ENCODE assay signal across 8 cellular contexts in the genomic region with DNA sequence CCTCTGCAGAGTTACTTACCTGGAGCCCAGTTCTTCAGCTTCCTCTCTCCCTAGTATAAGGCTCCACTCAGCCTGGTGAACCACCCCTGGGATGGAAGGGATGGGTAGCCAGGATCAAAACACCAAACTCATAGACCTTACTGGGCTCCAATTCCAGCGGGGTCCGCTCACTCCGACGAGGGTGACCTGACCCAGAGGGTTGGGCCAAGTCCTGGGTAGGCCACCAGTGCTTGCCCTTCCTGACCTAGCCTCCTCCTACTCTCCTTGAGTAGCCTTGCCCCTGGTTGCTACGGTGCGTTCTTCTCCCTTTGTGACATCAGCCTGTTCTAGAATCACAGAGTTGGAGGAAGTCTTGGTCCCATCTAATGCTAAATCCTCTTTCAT. TPM values are rescaled to one million over a fixed set of nuclear protein-coding genes. Genes with fewer than 3 reads are reported as not detected.
DNase-seq lines count a peak whose midpoint lies in the region; ATAC-seq and TF ChIP-seq lines count a peak whose summit lies in the region.

No MANE protein-coding gene starts in this region.

- H3K27ac ChIP-seq in stomach: peak overlapping the region; percentile 16 to 79 (median 72)

- no peak for TF ChIP-seq POLR2A in stomach (IDR thresholded peaks at IDR 0.05)

- TF ChIP-seq EP300 in stomach (IDR thresholded peaks at IDR 0.05): no peak

- H3K9ac ChIP-seq in iPS-15b (ENCODE audit: low read depth, low read length): no peak overlapping the region

- H3K36me3 ChIP-seq in iPS-15b (ENCODE audit: control insufficient read depth, insufficient read depth, low read length): no peaks in the 10 kb centered on the region
- no peaks in the 10 kb centered on the region for H3K36me3 ChIP-seq in stomach

- no peak for TF ChIP-seq CTCF in WTC11 (IDR thresholded peaks at IDR 0.05)
- no peak for TF ChIP-seq CTCF in stomach (IDR thresholded peaks at IDR 0.05)

- no peaks in the 10 kb centered on the region for H3K4me1 ChIP-seq in iPS-15b (ENCODE audit: control insufficient read depth, insufficient read depth, low read length)
- H3K4me1 ChIP-seq in stomach: peaks cover 0 to 17% (median 14%) of the 10 kb centered on the region in 4 donors

- peaks cover 21% of the 10 kb centered on the region for H3K36me3 Mint-ChIP-seq in activated CD4-positive, alpha-beta T cell treated with anti-CD3 and anti-CD28 coated beads for 36 hours (ENCODE audit: low read depth)
- no peaks in the 10 kb centered on the region for H3K36me3 Mint-ChIP-seq in WTC11

- H3K27ac Mint-ChIP-seq in activated CD4-positive, alpha-beta T cell treated with anti-CD3 and anti-CD28 coated beads for 36 hours: peak overlapping the region; percentile 96
- H3K27ac Mint-ChIP-seq in WTC11: no peak overlapping the region

- H3K9me3 ChIP-seq in iPS-15b (ENCODE audit: control insufficient read depth, insufficient read depth, low read length) (no peaks in the 10 kb centered on the region), stomach (no peaks in the 10 kb centered on the region)

- peaks cover 66% of the 10 kb centered on the region for H3K4me1 Mint-ChIP-seq in activated CD4-positive, alpha-beta T cell treated with anti-CD3 and anti-CD28 coated beads for 36 hours
- H3K4me1 Mint-ChIP-seq in WTC11: peaks cover 8% of the 10 kb centered on the region

- H3K9me3 Mint-ChIP-seq in activated CD4-positive, alpha-beta T cell treated with anti-CD3 and anti-CD28 coated beads for 36 hours (ENCODE audit: low read depth): no peaks in the 10 kb centered on the region
- H3K9me3 Mint-ChIP-seq in WTC11: no peaks in the 10 kb centered on the region

- ATAC-seq in activated CD4-positive, alpha-beta T cell treated with anti-CD3 and anti-CD28 coated beads for 36 hours: peak; percentile 16
- ATAC-seq in WTC11 (peak; percentile 51), HG02852 (IDR thresholded peaks at IDR 0.05; ENCODE audit: unreplicated experiment) (no peak)

- H3K27me3 Mint-ChIP-seq in activated CD4-positive, alpha-beta T cell treated with anti-CD3 and anti-CD28 coated beads for 36 hours: no peaks in the 10 kb centered on the region
- H3K27me3 Mint-ChIP-seq in WTC11 (ENCODE audit: low read depth): peaks cover 17% of the 10 kb centered on the region

- peak overlapping the region; percentile 93 for H3K4me3 Mint-ChIP-seq in activated CD4-positive, alpha-beta T cell treated with anti-CD3 and anti-CD28 coated beads for 36 hours
- H3K4me3 Mint-ChIP-seq in WTC11: peak overlapping the region; percentile 74

- H3K27me3 ChIP-seq in iPS-15b (ENCODE audit: control insufficient read depth, insufficient read depth, low read length): peaks cover 21% of the 10 kb centered on the region
- H3K27me3 ChIP-seq in stomach: no peaks in the 10 kb centered on the region

- WGBS in stomach, 5 donors: 83 to 91% (median 85%) methylated on average over 6 of the region's 6 CpGs

- peak overlapping the region; percentile 84 for H3K4me3 ChIP-seq in iPS-15b (ENCODE audit: low read depth, low read length)
- peak overlapping the region in 3 of 4 donors; percentile 47 to 63 (median 55) for H3K4me3 ChIP-seq in stomach

- DNase-seq in activated CD4-positive, alpha-beta T cell treated with anti-CD3 and anti-CD28 coated beads for 36 hours: peak; percentile 34
- DNase-seq in activated CD4-positive, alpha-beta T cell treated with anti-CD3 and anti-CD28 coated beads, Interleukin-2, amount 50 U/mL, for 1 hour: no peak
- DNase-seq in WTC11 (ENCODE audit: low spot score) (peak; percentile 19), stomach (no peak), AG08396 (ENCODE audit: low spot score) (no peak), occipital lobe (lab: John Stamatoyannopoulos, UW) (no peak)

- intact Hi-C loops in activated CD4-positive, alpha-beta T cell treated with anti-CD3 and anti-CD28 coated beads for 36 hours (cut with DNase I, micrococcal nuclease): loop anchor here (1.0 to 5.0 kb wide), 8 partner anchors 29 to 526 kb away; partner anchors contain the start of gene STAT1 (in 1 of the 2)
- intact Hi-C loops in stomach (cut with DNase I; ENCODE audit: low total_unique reads): no loop called here

- CTCF ChIA-PET in activated CD4-positive, alpha-beta T cell treated with anti-CD3 and anti-CD28 coated beads for 36 hours (lab: Charles Lee): interaction anchor here (1.2 to 10.3 kb wide), 6 partner anchors 14 to 370 kb away, joined by 3 to 90 read pairs (median 8); no protein-coding TSS in a partner anchor
- CTCF ChIA-PET in WTC11 (lab: Charles Lee): interaction anchor here (2.0 kb wide), 1 partner anchor 100 kb away, joined by 21 read pairs; no protein-coding TSS in a partner anchor

- POLR2A ChIA-PET in activated CD4-positive, alpha-beta T cell treated with anti-CD3 and anti-CD28 coated beads for 36 hours (lab: Charles Lee): interaction anchor here (0.7 to 1.3 kb wide), 3 partner anchors 25 to 80 kb away, joined by 3 to 9 read pairs (median 5); no protein-coding TSS in a partner anchor
- POLR2A ChIA-PET in WTC11 (lab: Charles Lee): interaction anchor here (1.1 kb wide), 1 partner anchor 95 kb away, joined by 4 read pairs; no protein-coding TSS in a partner anchor

TF ChIP-seq in WTC11, 78 proteins besides CTCF, POLR2A, EP300 and RAD21:
- no peak for TF ChIP-seq GTF2I (CRISPR knock-in tag; conservative IDR thresholded peaks at IDR 0.05)
- TF ChIP-seq ARID4B (CRISPR knock-in tag; IDR thresholded peaks at IDR 0.05; ENCODE audit: borderline replicate concordance): no peak
- no peak for TF ChIP-seq GABPB1 (CRISPR knock-in tag; IDR thresholded peaks at IDR 0.05)
- TF ChIP-seq ATF1 (CRISPR knock-in tag; IDR thresholded peaks at IDR 0.05): no peak
- TF ChIP-seq, protein P1, sequence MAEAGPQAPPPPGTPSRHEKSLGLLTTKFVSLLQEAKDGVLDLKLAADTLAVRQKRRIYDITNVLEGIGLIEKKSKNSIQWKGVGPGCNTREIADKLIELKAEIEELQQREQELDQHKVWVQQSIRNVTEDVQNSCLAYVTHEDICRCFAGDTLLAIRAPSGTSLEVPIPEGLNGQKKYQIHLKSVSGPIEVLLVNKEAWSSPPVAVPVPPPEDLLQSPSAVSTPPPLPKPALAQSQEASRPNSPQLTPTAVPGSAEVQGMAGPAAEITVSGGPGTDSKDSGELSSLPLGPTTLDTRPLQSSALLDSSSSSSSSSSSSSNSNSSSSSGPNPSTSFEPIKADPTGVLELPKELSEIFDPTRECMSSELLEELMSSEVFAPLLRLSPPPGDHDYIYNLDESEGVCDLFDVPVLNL (CRISPR knock-in tag; IDR thresholded peaks at IDR 0.05; ENCODE audit: borderline replicate concordance, low read depth): no peak

RNA-seq across cellular contexts. Expression of gene STAT4, which starts 0.5 kb away (rescaled TPM):
- total RNA-seq in activated CD4-positive, alpha-beta T cell treated with anti-CD3 and anti-CD28 coated beads for 36 hours: 10 to 100 TPM; 48.8 to 59.5 TPM
- 0.44 to 0.76 TPM (median 0.44 TPM) in 3 replicates for total RNA-seq in WTC11 (2021)
- total RNA-seq in stomach: 10 to 100 TPM in 1 of 5 donors, 1 to 10 TPM in 3, under 1 TPM in 1; 0.89 to 21.4 (median 6.6) TPM
- 1 to 10 TPM in 1 of 3 donors, under 1 TPM in 2; 0.75 to 1.5 (median 0.78) TPM for polyA plus RNA-seq in stomach
- total RNA-seq in occipital lobe: 1.2 TPM

Comparison
In these comparisons a context has a peak if more than half of its experiments do, and no peak if none do; other contexts are left out.
1. DNase-seq: peak in activated CD4-positive, alpha-beta T cell treated with anti-CD3 and anti-CD28 coated beads for 36 hours (single experiment) and WTC11 (single experiment); none in activated CD4-positive, alpha-beta T cell treated with anti-CD3 and anti-CD28 coated beads, Interleukin-2, amount 50 U/mL, for 1 hour (single experiment), stomach (single experiment), AG08396 (single experiment) and occipital lobe (single experiment).